ENCODE assay signal across 21 cellular contexts in the genomic region with DNA sequence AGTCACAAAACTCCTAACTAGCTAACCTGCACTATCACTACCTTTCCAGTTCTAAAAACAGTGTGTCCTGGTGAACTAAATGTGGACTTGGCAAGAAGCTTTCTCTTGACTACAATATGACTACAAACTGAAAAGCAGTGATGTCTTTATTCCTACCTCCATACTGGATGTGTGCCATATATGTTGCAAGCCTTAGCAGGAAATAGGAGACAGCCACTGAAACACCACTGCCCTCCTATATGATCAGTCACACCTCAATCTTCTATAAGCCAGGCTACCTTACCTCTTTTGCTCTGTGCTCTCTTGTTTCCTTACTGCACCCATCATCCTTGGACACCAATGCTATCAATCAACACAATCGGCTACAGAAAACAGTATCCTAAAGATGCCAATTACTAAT. TPM values are rescaled to one million over a fixed set of nuclear protein-coding genes. Genes with fewer than 3 reads are reported as not detected.
DNase-seq lines count a peak whose midpoint lies in the region; FAIRE-seq and TF ChIP-seq lines count a peak whose summit lies in the region.
"Had no signal": no experiment of that assay in that cellular context is flagged by ENCODE, and none has a peak within 500 bp of the region (broad histone marks: within the 10 kb centered on the region; RNA-seq: fewer than 3 reads in every experiment).

No MANE protein-coding gene starts in this region.

- peak overlapping the region; percentile 16 for H3K27ac Mint-ChIP-seq in astrocyte (ENCODE audit: unreplicated experiment)
- H3K27ac Mint-ChIP-seq: activated CD4-positive, alpha-beta T cell treated with anti-CD3 and anti-CD28 coated beads for 36 hours; dendritic cell treated with granulocyte-macrophage colony-stimulating factor and Interleukin-4, amounts not matched to agents 40 ng/mL and 50 ng/mL, for 4 days had no signal

- no peaks in the 10 kb centered on the region for H3K27me3 Mint-ChIP-seq in astrocyte (ENCODE audit: low read depth, unreplicated experiment)
- H3K27me3 Mint-ChIP-seq: activated CD4-positive, alpha-beta T cell treated with anti-CD3 and anti-CD28 coated beads for 36 hours; dendritic cell treated with granulocyte-macrophage colony-stimulating factor and Interleukin-4, amounts not matched to agents 40 ng/mL and 50 ng/mL, for 4 days had no signal

- no peak overlapping the region for H3K4me2 ChIP-seq in astrocyte (ENCODE audit: low read length)

- peaks cover 11% of the 10 kb centered on the region for H3K36me3 ChIP-seq in cardiac muscle cell
- H3K36me3 ChIP-seq in astrocyte (ENCODE audit: insufficient read depth, low read length) = peaks cover 28% of the 10 kb centered on the region

- H3K9me3 ChIP-seq in cardiac muscle cell (ENCODE audit: low read depth) (no peaks in the 10 kb centered on the region), astrocyte (ENCODE audit: insufficient read depth, low read depth, low read length) (no peaks in the 10 kb centered on the region)
- H3K9me3 ChIP-seq: body of pancreas, mucosa of descending colon had no signal

- H3K4me3 ChIP-seq in cardiac muscle cell (no peak overlapping the region), astrocyte (ENCODE audit: insufficient read depth, low read depth, low read length) (no peak overlapping the region)
- H3K4me3 ChIP-seq: body of pancreas, mucosa of descending colon had no signal

- peaks cover 37% of the 10 kb centered on the region for H3K4me1 ChIP-seq in cardiac muscle cell (ENCODE audit: low read depth)
- H3K4me1 ChIP-seq in astrocyte (ENCODE audit: insufficient read depth, low read length) = peaks cover 13% of the 10 kb centered on the region

- TF ChIP-seq CTCF in cardiac muscle cell (IDR thresholded peaks at IDR 0.05; ENCODE audit: low read depth, low read length) = no peak
- TF ChIP-seq CTCF in astrocyte (IDR thresholded peaks at IDR 0.05; ENCODE audit: insufficient read depth, low read depth, low read length) = no peak

- peak overlapping the region; percentile 87 for H3K27ac ChIP-seq in cardiac muscle cell
- no peak overlapping the region for H3K27ac ChIP-seq in astrocyte (ENCODE audit: low read depth, low read length)
- H3K27ac ChIP-seq: body of pancreas, C4-2B had no signal

- intact Hi-C loops in cardiac septum (cut with DNase I) = no loop called here

- H3K36me3 Mint-ChIP-seq in astrocyte (ENCODE audit: low read depth, unreplicated experiment) = peaks cover 8% of the 10 kb centered on the region

- no peak overlapping the region for H2AFZ ChIP-seq in astrocyte (ENCODE audit: low read depth, low read length)

- peak in 1 of 2 donors; percentile 72 for DNase-seq in cardiac muscle cell (ENCODE audit: low read depth in 1 of 2, low spot score in 1 of 2)
- no peak for DNase-seq in cardiac septum (ENCODE audit: low spot score)
- DNase-seq in astrocyte (ENCODE audit: low read depth) = peak; percentile 25
- peak; percentile 6 for DNase-seq in fibroblast of the conjunctiva (ENCODE audit: low read depth)
- DNase-seq in NCI-H526 (lab: John Stamatoyannopoulos, UW) = no peak
- DNase-seq in stimulated activated CD8-positive, alpha-beta memory T cell treated with anti-CD3 and anti-CD28 coated beads, Interleukin-4, amount 100 ng/mL, for 48 hours = no peak
- DNase-seq in amniotic stem cell (lab: John Stamatoyannopoulos, UW) = no peak
- no peak for DNase-seq in dedifferentiated amniotic fluid mesenchymal stem cell (ENCODE audit: extremely low spot score)
- DNase-seq: activated CD4-positive, alpha-beta T cell treated with anti-CD3 and anti-CD28 coated beads for 36 hours; activated naive CD4-positive, alpha-beta T cell treated with anti-CD3 and anti-CD28 coated beads, Interleukin-2, amount 50 U/mL, for 16 hours; body of pancreas; GOT3; mucosa of descending colon; NCI-H1694; NCI-H2171 treated with DMSO at 0.1 percent for 48 hours; SHP77; stimulated activated CD4-positive, alpha-beta T cell treated with anti-CD3 and anti-CD28 coated beads, Interleukin-12 subunit alpha, Interleukin-12 subunit beta, amount 100 ng/mL, for 4 hours; SW 1271 had no signal

- H3K9me3 Mint-ChIP-seq in astrocyte (ENCODE audit: unreplicated experiment) = no peaks in the 10 kb centered on the region
- H3K9me3 Mint-ChIP-seq: dendritic cell treated with granulocyte-macrophage colony-stimulating factor and Interleukin-4, amounts not matched to agents 40 ng/mL and 50 ng/mL, for 4 days had no signal

- FAIRE-seq in astrocyte (lab: Jason Lieb, UNC) = peak; percentile 5
- FAIRE-seq: GM19239 had no signal

- no peaks in the 10 kb centered on the region for H3K27me3 ChIP-seq in cardiac muscle cell
- no peaks in the 10 kb centered on the region for H3K27me3 ChIP-seq in astrocyte (ENCODE audit: insufficient read depth, low read length)
- H3K27me3 ChIP-seq: body of pancreas had no signal

- H3K4me1 Mint-ChIP-seq in astrocyte (ENCODE audit: low read depth, unreplicated experiment) = peaks cover 32% of the 10 kb centered on the region

- H3K9ac ChIP-seq in astrocyte (ENCODE audit: low read length) = no peak overlapping the region

- H3K79me2 ChIP-seq in astrocyte (ENCODE audit: insufficient read depth, low read length) = peaks cover 68% of the 10 kb centered on the region

- H3K4me3 Mint-ChIP-seq in astrocyte (ENCODE audit: unreplicated experiment) = no peak overlapping the region
- H3K4me3 Mint-ChIP-seq: activated CD4-positive, alpha-beta T cell treated with anti-CD3 and anti-CD28 coated beads for 36 hours; dendritic cell treated with granulocyte-macrophage colony-stimulating factor and Interleukin-4, amounts not matched to agents 40 ng/mL and 50 ng/mL, for 4 days had no signal

- H4K20me1 ChIP-seq in astrocyte (ENCODE audit: insufficient read depth, low read length) = peaks cover 37% of the 10 kb centered on the region

RNA-seq across cellular contexts. Expression of a gene that starts 34.1 kb away (rescaled TPM):
- total RNA-seq in cardiac muscle cell (148 and 159 TPM in 2 replicates), cardiac septum (42.4 TPM), astrocyte (113 and 120 TPM in 2 replicates)
- 84.0 and 104 TPM in 2 replicates for polyA plus RNA-seq in cardiac muscle cell

Comparison
In these comparisons a context has a peak if more than half of its experiments do, and no peak if none do; other contexts are left out.
1. DNase-seq: peak in astrocyte (single experiment) and fibroblast of the conjunctiva (single experiment); none in cardiac septum (single experiment), NCI-H526 (0 of 2), stimulated activated CD8-positive, alpha-beta memory T cell treated with anti-CD3 and anti-CD28 coated beads, Interleukin-4, amount 100 ng/mL, for 48 hours (single experiment), amniotic stem cell (single experiment) and dedifferentiated amniotic fluid mesenchymal stem cell (single experiment).